In the genomic region with DNA sequence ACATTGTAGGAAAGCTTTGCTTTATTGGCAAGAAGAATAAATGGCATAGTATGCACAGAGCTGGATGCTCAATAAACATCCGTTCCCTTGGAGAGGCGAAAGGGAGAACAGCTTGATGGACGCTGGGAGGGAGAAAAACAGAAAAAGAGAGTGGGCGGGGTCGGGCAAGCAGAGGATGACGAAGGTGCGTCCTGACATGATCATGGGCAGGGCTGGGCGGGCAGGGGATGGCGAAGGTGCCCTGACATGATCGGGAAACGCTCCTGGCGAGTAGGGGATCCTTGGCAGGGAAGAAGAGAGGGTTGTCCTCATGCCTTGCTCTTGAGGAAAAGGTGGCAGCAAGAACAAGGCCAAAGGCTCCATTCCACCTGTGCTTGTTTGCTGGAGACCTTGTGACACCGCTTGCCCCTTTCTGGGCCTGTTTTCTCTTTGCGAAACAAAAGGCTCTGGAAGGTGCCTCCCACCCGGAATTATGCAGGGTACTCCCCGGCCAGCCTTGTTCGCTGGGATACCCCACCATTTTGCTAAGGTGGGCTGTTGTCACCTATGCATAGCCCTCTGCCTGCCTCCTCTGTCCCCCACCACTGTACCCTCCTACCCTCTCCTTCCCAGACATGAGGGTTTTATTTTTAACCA, we compare ENCODE assay signal across 13 cellular contexts. TPM values are rescaled to one million over a fixed set of nuclear protein-coding genes. Genes with fewer than 3 reads are reported as not detected.
DNase-seq lines count a peak whose midpoint lies in the region; ATAC-seq and TF ChIP-seq lines count a peak whose summit lies in the region.
"Had no signal": no experiment of that assay in that cellular context is flagged by ENCODE, and none has a peak within 500 bp of the region (broad histone marks: within the 10 kb centered on the region; RNA-seq: fewer than 3 reads in every experiment).

No MANE protein-coding gene starts in this region.

- H3K27me3 ChIP-seq in esophagus squamous epithelium, result no peaks in the 10 kb centered on the region
- H3K27me3 ChIP-seq in prostate gland (replicated peaks; ENCODE audit: insufficient read depth), result no peaks in the 10 kb centered on the region
- H3K27me3 ChIP-seq in CD4-positive, alpha-beta T cell (ENCODE audit: control insufficient read depth, insufficient read depth, low read length), result no peaks in the 10 kb centered on the region
- H3K27me3 ChIP-seq: dorsolateral prefrontal cortex had no signal

- CTCF ChIA-PET in CD4-positive, alpha-beta T cell (lab: Charles Lee), result no interaction called here

- ATAC-seq in HG03521 (IDR thresholded peaks at IDR 0.05; ENCODE audit: unreplicated experiment), result no peak
- no peak for ATAC-seq in GM18861 (IDR thresholded peaks at IDR 0.05; ENCODE audit: unreplicated experiment)
- no peak for ATAC-seq in CD4-positive, alpha-beta T cell (ENCODE audit: poor library complexity)
- ATAC-seq: T-helper 17 cell had no signal

- H3K27me3 Mint-ChIP-seq in CD4-positive, alpha-beta T cell, result no peaks in the 10 kb centered on the region
- H3K27me3 Mint-ChIP-seq: T-helper 17 cell had no signal

- H3K27ac ChIP-seq in 22Rv1, result peak overlapping the region; percentile 99
- H3K27ac ChIP-seq in esophagus squamous epithelium, result peak overlapping the region; percentile 79 to 93 (median 89)
- H3K27ac ChIP-seq in prostate gland, result peak overlapping the region; percentile 87 to 92
- H3K27ac ChIP-seq in CD4-positive, alpha-beta T cell (ENCODE audit: low read depth, low read length), result no peak overlapping the region

- intact Hi-C loops in esophagus squamous epithelium (cut with DNase I), result no loop called here
- intact Hi-C loops in prostate gland (cut with DNase I), result no loop called here
- intact Hi-C loops in CD4-positive, alpha-beta T cell (cut with DNase I, micrococcal nuclease), result no loop called here

- H3K36me3 ChIP-seq in esophagus squamous epithelium, result no peaks in the 10 kb centered on the region
- no peaks in the 10 kb centered on the region for H3K36me3 ChIP-seq in prostate gland

- DNase-seq in NCI-H2196 treated with DMSO at 0.1 percent for 48 hours (lab: John Stamatoyannopoulos, UW; ENCODE audit: unreplicated experiment), result peak; percentile 59
- no peak for DNase-seq in esophagus squamous epithelium (lab: John Stamatoyannopoulos, UW)
- DNase-seq in prostate gland (ENCODE audit: low spot score), result peak; percentile 95
- no peak for DNase-seq in CD4-positive, alpha-beta T cell
- DNase-seq in NCI-H1417 (lab: John Stamatoyannopoulos, UW), result no peak
- DNase-seq: activated naive CD4-positive, alpha-beta T cell treated with anti-CD3 and anti-CD28 coated beads, Interleukin-2, amount 50 U/mL, for 16 hours; dorsolateral prefrontal cortex; EL; NCI-H2081 treated with DMSO at 0.1 percent for 48 hours; T-helper 17 cell had no signal

- WGBS in esophagus squamous epithelium, 2 donors, result 41 to 48% methylated on average over 17 of the region's 17 CpGs
- whole genome bisulfite sequencing in prostate gland, result 40% methylated on average over 17 of the region's 17 CpGs

- H3K9me3 ChIP-seq in esophagus squamous epithelium, result no peaks in the 10 kb centered on the region
- no peaks in the 10 kb centered on the region for H3K9me3 ChIP-seq in prostate gland
- H3K9me3 ChIP-seq in CD4-positive, alpha-beta T cell (ENCODE audit: control insufficient read depth, low read length), result no peaks in the 10 kb centered on the region

- H3K9me3 Mint-ChIP-seq in CD4-positive, alpha-beta T cell, result no peaks in the 10 kb centered on the region

- peak overlapping the region in 1 of 4 donors; percentile 3 for H3K4me3 ChIP-seq in esophagus squamous epithelium
- peak overlapping the region in 1 of 2 donors; percentile 3 for H3K4me3 ChIP-seq in prostate gland
- H3K4me3 ChIP-seq: dorsolateral prefrontal cortex had no signal

- no peaks in the 10 kb centered on the region for H3K36me3 Mint-ChIP-seq in CD4-positive, alpha-beta T cell (ENCODE audit: low read depth)

- TF ChIP-seq POLR2A in esophagus squamous epithelium (IDR thresholded peaks at IDR 0.05), result no peak
- TF ChIP-seq POLR2A in prostate gland (IDR thresholded peaks at IDR 0.05), result peak; percentile 15

- H3K4me1 ChIP-seq in esophagus squamous epithelium (peaks cover 30 to 96% (median 38%) of the 10 kb centered on the region in 3 donors), prostate gland (replicated peaks) (peaks cover 27% of the 10 kb centered on the region)

- TF ChIP-seq CTCF in 22Rv1 (IDR thresholded peaks at IDR 0.05), result no peak
- TF ChIP-seq CTCF in esophagus squamous epithelium (IDR thresholded peaks at IDR 0.05), result no peak
- no peak for TF ChIP-seq CTCF in prostate gland (IDR thresholded peaks at IDR 0.05)
- TF ChIP-seq CTCF in CD4-positive, alpha-beta T cell (IDR thresholded peaks at IDR 0.05), result no peak

- H3K27ac Mint-ChIP-seq in CD4-positive, alpha-beta T cell, result no peak overlapping the region

- H3K4me1 Mint-ChIP-seq in CD4-positive, alpha-beta T cell (ENCODE audit: low read depth), result peaks cover 19% of the 10 kb centered on the region

- POLR2A ChIA-PET in CD4-positive, alpha-beta T cell (lab: Charles Lee), result no interaction called here

- no peak overlapping the region for H3K4me3 Mint-ChIP-seq in CD4-positive, alpha-beta T cell
- H3K4me3 Mint-ChIP-seq: T-helper 17 cell had no signal

RNA-seq across cellular contexts. Expression of a gene that starts 21.1 kb away (rescaled TPM):
- total RNA-seq in esophagus squamous epithelium, result 10 to 100 TPM; 15.8 to 28.8 (median 24.0) TPM
- 100 to 1,000 TPM; 113 to 141 TPM for total RNA-seq in prostate gland
- total RNA-seq in CD4-positive, alpha-beta T cell, result 10 to 100 TPM; 70.9 to 71.8 TPM

Comparison
In these comparisons a context has a peak if more than half of its experiments do, and no peak if none do; other contexts are left out.
1. DNase-seq: peak in NCI-H2196 treated with DMSO at 0.1 percent for 48 hours (single experiment) and prostate gland (single experiment); none in esophagus squamous epithelium (single experiment), CD4-positive, alpha-beta T cell (0 of 10) and NCI-H1417 (0 of 3).